Comparison of ENCODE assay signal across 1 cellular context in genomic region chr2:238237441-238237840, GRCh38.
TF ChIP-seq lines count a peak whose summit lies in the region.

No MANE protein-coding gene starts in this region.

TF ChIP-seq in K562, 482 proteins besides CTCF, POLR2A, EP300 and RAD21 (continues in another document):
- TF ChIP-seq POLR2G (IDR thresholded peaks at IDR 0.05; ENCODE audit: low read depth, low read length), result 0 out of 2 replicates have a peak, but pooled peaks have one; percentile 31
- TF ChIP-seq ZNF785 (CRISPR knock-in tag; IDR thresholded peaks at IDR 0.05), result no peak
- TF ChIP-seq NKRF (IDR thresholded peaks at IDR 0.05; ENCODE audit: borderline replicate concordance), result no peak
- no peak for TF ChIP-seq NR0B1 (IDR thresholded peaks at IDR 0.05; ENCODE audit: partially characterized antibody)
- peak; percentile 33; the same call in 1 of the 2 replicates for TF ChIP-seq SPI1 (IDR thresholded peaks at IDR 0.05; ENCODE audit: borderline replicate concordance, low read depth, low read length)
- 0 out of 2 replicates have a peak, but pooled peaks have one; percentile 39 for TF ChIP-seq ZNF592 (IDR thresholded peaks at IDR 0.05)
- no peak for TF ChIP-seq NR2C1 (IDR thresholded peaks at IDR 0.05)
- 0 out of 2 replicates have a peak, but pooled peaks have one; percentile 14 for TF ChIP-seq NR2C1 (tag; IDR thresholded peaks at IDR 0.05)
- TF ChIP-seq NCOR1 (IDR thresholded peaks at IDR 0.05), result no peak
- TF ChIP-seq ZMIZ1 (IDR thresholded peaks at IDR 0.05; ENCODE audit: low read depth in 2 of 2, low read length in 2 of 2), result no peak
- TF ChIP-seq ZBTB7A (IDR thresholded peaks at IDR 0.05; ENCODE audit: borderline replicate concordance, control insufficient read depth, low read depth, low read length), result peak; percentile 65
- peak; percentile 59; the same call in 1 of the 2 replicates for TF ChIP-seq MGA (IDR thresholded peaks at IDR 0.05)
- TF ChIP-seq TFAP4 (CRISPR knock-in tag; IDR thresholded peaks at IDR 0.05; ENCODE audit: borderline replicate concordance), result no peak
- TF ChIP-seq USF1 (CRISPR knock-in tag; IDR thresholded peaks at IDR 0.05), result 0 out of 2 replicates have a peak, but pooled peaks have one; percentile 28
- peak; percentile 75 for TF ChIP-seq MAX (CRISPR knock-in tag; IDR thresholded peaks at IDR 0.05)
- TF ChIP-seq MYBL2 (IDR thresholded peaks at IDR 0.05; ENCODE audit: low read depth), result no peak
- TF ChIP-seq MYBL2 (CRISPR knock-in tag; IDR thresholded peaks at IDR 0.05; ENCODE audit: borderline replicate concordance), result no peak
